22 cellular contexts compared by ENCODE assay signal in the genomic region with DNA sequence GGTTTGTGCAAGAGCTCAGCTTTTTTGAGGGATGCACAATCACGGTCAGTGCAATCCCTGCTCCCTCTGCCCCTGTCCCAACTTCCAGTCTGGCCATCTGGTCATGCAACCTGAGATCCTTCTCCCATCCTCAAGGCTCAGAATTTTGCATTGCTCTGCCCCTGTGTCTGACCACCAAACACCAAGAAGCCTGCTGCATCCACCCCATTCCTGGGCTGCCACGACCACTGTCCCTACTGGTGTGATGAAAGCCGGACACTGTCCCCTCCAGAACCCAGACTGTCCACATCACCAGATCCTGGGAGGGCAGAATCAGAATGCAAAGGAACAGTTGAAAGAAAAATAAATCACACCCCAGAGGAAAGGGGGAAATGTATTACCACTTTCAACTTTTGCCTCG.
"Had no signal": no experiment of that assay in that cellular context is flagged by ENCODE, and none has a peak within 500 bp of the region (broad histone marks: within the 10 kb centered on the region; RNA-seq: fewer than 3 reads in every experiment).

No MANE protein-coding gene starts in this region.

- H3K27ac ChIP-seq: esophagus muscularis mucosa, foreskin keratinocyte, heart right ventricle, left ventricle myocardium inferior, stomach, thyroid gland, upper lobe of left lung had no signal

- H3K9me3 ChIP-seq: esophagus muscularis mucosa, heart right ventricle, left ventricle myocardium inferior, mucosa of descending colon, stomach, thyroid gland, upper lobe of left lung had no signal

- H3K4me3 ChIP-seq: esophagus muscularis mucosa, heart right ventricle, left ventricle myocardium inferior, lung, mucosa of descending colon, smooth muscle cell, stomach, thyroid gland, upper lobe of left lung had no signal

- DNase-seq: activated CD4-positive, alpha-beta T cell treated with anti-CD3 and anti-CD28 coated beads for 48 hours; activated CD4-positive, alpha-beta T cell treated with anti-CD3 and anti-CD28 coated beads, Interleukin-2, amount 50 U/mL, for 48 hours; activated naive CD8-positive, alpha-beta T cell treated with anti-CD3 and anti-CD28 coated beads, Interleukin-2, amount 50 U/mL, for 24 hours; activated T-cell treated with anti-CD3 and anti-CD28 coated beads, Interleukin-2, amount 50 U/mL, for 48 hours; amygdala; caudate nucleus; foreskin keratinocyte; heart right ventricle; left ventricle myocardium inferior; mucosa of descending colon; retina; stimulated activated CD4-positive, alpha-beta T cell treated with anti-CD3 and anti-CD28 coated beads, Interleukin-15, amount 100 ng/mL, for 24 hours; stimulated activated CD4-positive, alpha-beta T cell treated with anti-CD3 and anti-CD28 coated beads, Interleukin-2, amount 100 ng/mL, for 24 hours; stimulated activated naive B cell treated with anti-CD40 and anti-IgM and Interleukin-4, amounts not matched to agents 10 μg/mL and 1 μg/mL and 100 μg/mL, for 72 hours; stomach; T-helper 1 cell; thyroid gland had no signal

- H3K4me1 ChIP-seq: foreskin keratinocyte, left ventricle myocardium inferior, stomach, upper lobe of left lung had no signal

- ATAC-seq: activated CD4-positive, CD25-positive, alpha-beta regulatory T cell treated with anti-CD3 and anti-CD28 coated beads, Interleukin-2, amount 50 U/mL, for 24 hours; activated naive CD8-positive, alpha-beta T cell treated with anti-CD3 and anti-CD28 coated beads, Interleukin-2, amount 50 U/mL, for 24 hours; foreskin keratinocyte; heart right ventricle; mucosa of descending colon; stimulated activated naive B cell treated with anti-CD40 and anti-IgM and Interleukin-4, amounts not matched to agents 10 μg/mL and 1 μg/mL and 100 μg/mL, for 72 hours had no signal

- H3K36me3 ChIP-seq: esophagus muscularis mucosa, heart right ventricle, left ventricle myocardium inferior, stomach, thyroid gland, upper lobe of left lung had no signal

- H3K27me3 ChIP-seq: esophagus muscularis mucosa, foreskin keratinocyte, heart right ventricle, stomach, thyroid gland, upper lobe of left lung had no signal
